ENCODE assay signal across 8 cellular contexts in the genomic region with DNA sequence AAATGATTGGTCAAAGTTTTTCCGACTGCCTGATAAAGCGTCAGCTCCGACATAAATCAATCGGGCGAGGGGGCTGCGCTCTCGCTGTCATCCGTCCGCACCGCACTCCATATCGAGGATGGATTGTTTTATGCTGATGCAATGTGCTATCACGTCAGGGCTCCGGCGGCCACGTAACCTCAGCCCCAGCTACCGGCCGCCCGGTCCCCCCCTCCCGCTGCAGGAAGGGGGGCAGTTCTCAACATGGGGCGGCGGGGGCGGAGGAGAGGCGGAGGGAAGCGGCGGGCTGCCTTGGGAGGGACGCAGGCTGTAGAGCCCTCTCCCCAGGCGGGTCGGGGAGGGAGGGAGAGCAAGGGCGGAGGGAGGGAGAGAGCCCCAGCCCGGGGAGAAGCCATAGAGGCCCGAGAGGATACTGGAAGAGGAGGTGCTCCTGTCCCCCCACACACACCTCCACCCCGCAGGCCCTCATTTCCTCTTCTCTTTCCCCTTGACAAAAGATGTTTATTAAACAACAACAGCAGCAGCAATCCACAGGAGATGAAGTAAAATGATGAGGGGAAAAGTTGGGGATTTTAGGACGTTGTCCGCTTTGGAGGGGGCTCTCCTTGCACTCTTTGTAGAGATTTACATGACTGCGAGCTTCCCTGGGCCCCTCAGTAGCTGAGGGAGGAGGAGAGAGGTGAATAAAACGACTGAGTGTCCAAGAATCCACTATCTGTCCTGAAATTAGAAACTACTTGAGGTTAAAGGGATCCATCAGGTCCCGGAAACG. TPM values are rescaled to one million over a fixed set of nuclear protein-coding genes. Genes with fewer than 3 reads are reported as not detected.
DNase-seq lines count a peak whose midpoint lies in the region; ATAC-seq, FAIRE-seq and TF ChIP-seq lines count a peak whose summit lies in the region.

No MANE protein-coding gene starts in this region.

- peaks cover 9% of the 10 kb centered on the region for H3K4me1 ChIP-seq in neural progenitor cell
- H3K4me1 ChIP-seq in osteoblast (ENCODE audit: insufficient read depth, low read length), result no peaks in the 10 kb centered on the region

- H2AFZ ChIP-seq in neural progenitor cell (replicated peaks) (no peak overlapping the region), osteoblast (ENCODE audit: low read length) (no peak overlapping the region)

- H3K36me3 Mint-ChIP-seq in activated naive CD8-positive, alpha-beta T cell treated with anti-CD3 and anti-CD28 coated beads, Interleukin-2, amount 50 U/mL, for 24 hours (ENCODE audit: low read depth), result no peaks in the 10 kb centered on the region
- no peaks in the 10 kb centered on the region for H3K36me3 Mint-ChIP-seq in neural progenitor cell

- H3K4me3 ChIP-seq in neural progenitor cell (no peak overlapping the region), osteoblast (ENCODE audit: insufficient read depth, low read length) (no peak overlapping the region)

- DNase-seq in GM18507 (ENCODE audit: extremely low spot score, insufficient read length, low read depth) (no peak), NCI-H774 (lab: John Stamatoyannopoulos, UW) (peak; percentile 77), neural progenitor cell (ENCODE audit: low spot score) (peak; percentile 52), osteoblast (ENCODE audit: insufficient read length, low spot score, missing footprints) (no peak)
- peak; percentile 55 for DNase-seq in activated naive CD8-positive, alpha-beta T cell treated with anti-CD3 and anti-CD28 coated beads, Interleukin-2, amount 50 U/mL, for 24 hours

- no peak overlapping the region for H3K9ac ChIP-seq in neural progenitor cell

- H4K20me1 ChIP-seq in neural progenitor cell (ENCODE audit: low read depth) (peaks cover 99% of the 10 kb centered on the region), osteoblast (ENCODE audit: insufficient read depth, low read length) (no peaks in the 10 kb centered on the region)

- FAIRE-seq in GM18507 (lab: Jason Lieb, UNC), result peak; percentile 31

- peaks cover 4% of the 10 kb centered on the region for H3F3A ChIP-seq in neural progenitor cell (ENCODE audit: low read depth)

- H3K27me3 Mint-ChIP-seq in activated naive CD8-positive, alpha-beta T cell treated with anti-CD3 and anti-CD28 coated beads, Interleukin-2, amount 50 U/mL, for 24 hours, result peaks cover 73% of the 10 kb centered on the region
- H3K27me3 Mint-ChIP-seq in neural progenitor cell (ENCODE audit: insufficient read depth, low read depth), result peaks cover 90% of the 10 kb centered on the region

- peaks cover 8% of the 10 kb centered on the region for H3K4me1 Mint-ChIP-seq in activated naive CD8-positive, alpha-beta T cell treated with anti-CD3 and anti-CD28 coated beads, Interleukin-2, amount 50 U/mL, for 24 hours
- peaks cover 6% of the 10 kb centered on the region for H3K4me1 Mint-ChIP-seq in neural progenitor cell

- H3K27ac Mint-ChIP-seq in activated naive CD8-positive, alpha-beta T cell treated with anti-CD3 and anti-CD28 coated beads, Interleukin-2, amount 50 U/mL, for 24 hours, result peak overlapping the region; percentile 92
- H3K27ac Mint-ChIP-seq in neural progenitor cell, result no peak overlapping the region

- no peaks in the 10 kb centered on the region for H3K9me3 ChIP-seq in neural progenitor cell (ENCODE audit: low read depth)
- no peaks in the 10 kb centered on the region for H3K9me3 ChIP-seq in osteoblast (ENCODE audit: low read depth, low read length)

- H3K36me3 ChIP-seq in neural progenitor cell (no peaks in the 10 kb centered on the region), osteoblast (ENCODE audit: insufficient read depth, low read length) (no peaks in the 10 kb centered on the region)

- peak; percentile 50 for ATAC-seq in activated naive CD8-positive, alpha-beta T cell treated with anti-CD3 and anti-CD28 coated beads, Interleukin-2, amount 50 U/mL, for 24 hours
- ATAC-seq in HG03175 (IDR thresholded peaks at IDR 0.05; ENCODE audit: unreplicated experiment), result no peak
- ATAC-seq in GM21447 (IDR thresholded peaks at IDR 0.05; ENCODE audit: unreplicated experiment), result no peak
- no peak for ATAC-seq in GM18870 (IDR thresholded peaks at IDR 0.05; ENCODE audit: unreplicated experiment)

- H3K79me2 ChIP-seq in neural progenitor cell (ENCODE audit: low read depth), result no peaks in the 10 kb centered on the region
- H3K79me2 ChIP-seq in osteoblast (ENCODE audit: insufficient read depth, low read length), result no peaks in the 10 kb centered on the region

- H3K4me3 Mint-ChIP-seq in activated naive CD8-positive, alpha-beta T cell treated with anti-CD3 and anti-CD28 coated beads, Interleukin-2, amount 50 U/mL, for 24 hours, result peak overlapping the region; percentile 81
- no peak overlapping the region for H3K4me3 Mint-ChIP-seq in neural progenitor cell

- H3K27ac ChIP-seq in neural progenitor cell (no peak overlapping the region), osteoblast (ENCODE audit: low read depth, low read length) (no peak overlapping the region)

- no peaks in the 10 kb centered on the region for H3K9me3 Mint-ChIP-seq in activated naive CD8-positive, alpha-beta T cell treated with anti-CD3 and anti-CD28 coated beads, Interleukin-2, amount 50 U/mL, for 24 hours
- peaks cover 14% of the 10 kb centered on the region for H3K9me3 Mint-ChIP-seq in neural progenitor cell

- peak overlapping the region; percentile 69 for H3K4me2 ChIP-seq in neural progenitor cell
- no peak overlapping the region for H3K4me2 ChIP-seq in osteoblast (ENCODE audit: insufficient read depth, low read length)

- no peak for TF ChIP-seq CTCF in neural progenitor cell (IDR thresholded peaks at IDR 0.05)
- no peak for TF ChIP-seq CTCF in osteoblast (IDR thresholded peaks at IDR 0.05; ENCODE audit: extremely low read depth, low read depth, low read length)

- peaks cover 100% of the 10 kb centered on the region for H3K27me3 ChIP-seq in neural progenitor cell
- H3K27me3 ChIP-seq in osteoblast (ENCODE audit: insufficient read depth, low read length), result peaks cover 98% of the 10 kb centered on the region

RNA-seq across cellular contexts. Expression of gene HOXB9, which starts 0.5 kb away (rescaled TPM):
- total RNA-seq in neural progenitor cell (ENCODE audit: low replicate concordance) (not detected in 2 replicates), osteoblast (not detected in 2 replicates)

RNA-seq across cellular contexts. Expression of gene HOXB8, which starts 11.6 kb away (rescaled TPM):
- not detected in 2 replicates for total RNA-seq in neural progenitor cell (ENCODE audit: low replicate concordance)
- total RNA-seq in osteoblast, result not detected in 2 replicates

RNA-seq across cellular contexts. Expression of gene HOXB7, which starts 15.8 kb away (rescaled TPM):
- not detected in 2 replicates for total RNA-seq in neural progenitor cell (ENCODE audit: low replicate concordance)
- total RNA-seq in osteoblast, result 0.36 TPM in 1 of 2 replicates, not detected in the other

RNA-seq across cellular contexts. Expression of gene HOXB6, which starts 21.9 kb away (rescaled TPM):
- total RNA-seq in neural progenitor cell (ENCODE audit: low replicate concordance), result not detected in 2 replicates
- total RNA-seq in osteoblast, result 0.59 and 0.72 TPM in 2 replicates

RNA-seq across cellular contexts. Expression of gene HOXB5, which starts 33.1 kb away (rescaled TPM):
- not detected in 2 replicates for total RNA-seq in neural progenitor cell (ENCODE audit: low replicate concordance)
- not detected in 2 replicates for total RNA-seq in osteoblast

Comparison
In these comparisons a context has a peak if more than half of its experiments do, and no peak if none do; other contexts are left out.
1. DNase-seq: peak in NCI-H774 (single experiment), activated naive CD8-positive, alpha-beta T cell treated with anti-CD3 and anti-CD28 coated beads, Interleukin-2, amount 50 U/mL, for 24 hours (single experiment) and neural progenitor cell (single experiment); none in GM18507 (single experiment) and osteoblast (single experiment).